In genomic region chr12:59075141-59075540, GRCh38 we compare ENCODE assay signal across 21 cellular contexts.
DNase-seq lines count a peak whose midpoint lies in the region; ATAC-seq and TF ChIP-seq lines count a peak whose summit lies in the region.
"Had no signal": no experiment of that assay in that cellular context is flagged by ENCODE, and none has a peak within 500 bp of the region (broad histone marks: within the 10 kb centered on the region; RNA-seq: fewer than 3 reads in every experiment).

No MANE protein-coding gene starts in this region.

- no peaks in the 10 kb centered on the region for H3K27me3 Mint-ChIP-seq in endodermal cell (ENCODE audit: insufficient read depth)
- peaks cover 0 to 1% of the 10 kb centered on the region in 2 donors for H3K27me3 Mint-ChIP-seq in CD4-positive, alpha-beta memory T cell
- H3K27me3 Mint-ChIP-seq: CD4-positive, CD25-positive, alpha-beta regulatory T cell had no signal

- H3K14ac ChIP-seq in mesenchymal stem cell (ENCODE audit: low read length in 2 of 2) = no peak overlapping the region

- intact Hi-C loops in CD4-positive, alpha-beta memory T cell (cut with micrococcal nuclease) = no loop called here
- intact Hi-C loops in uterus (cut with DNase I; ENCODE audit: low total_unique reads) = no loop called here

- POLR2A ChIA-PET in CD4-positive, alpha-beta memory T cell (lab: Charles Lee; ENCODE audit: partially characterized antibody) = no interaction called here

- H2AK5ac ChIP-seq in mesenchymal stem cell (ENCODE audit: low read length, severe bottlenecking) = peak overlapping the region; percentile 21

- H3K27ac ChIP-seq in SJCRH30 (peak overlapping the region; percentile 44), endodermal cell (ENCODE audit: low read depth, low read length) (no peak overlapping the region), mesenchymal stem cell (ENCODE audit: low read length, poor library complexity, severe bottlenecking) (no peak overlapping the region), uterus (no peak overlapping the region)
- H3K27ac ChIP-seq in CD4-positive, alpha-beta memory T cell (ENCODE audit: low read depth, low read length) = no peak overlapping the region
- H3K27ac ChIP-seq: PC-9 had no signal

- H3K4me2 ChIP-seq in mesenchymal stem cell (ENCODE audit: low read length, poor library complexity, severe bottlenecking) = no peak overlapping the region
- H3K4me2 ChIP-seq: PC-9, SK-N-SH had no signal

- H4K91ac ChIP-seq in mesenchymal stem cell (ENCODE audit: low read length) = no peak overlapping the region

- peak overlapping the region; percentile 63 for H3K27ac Mint-ChIP-seq in endodermal cell
- H3K27ac Mint-ChIP-seq in CD4-positive, alpha-beta memory T cell = no peak overlapping the region
- H3K27ac Mint-ChIP-seq: CD4-positive, CD25-positive, alpha-beta regulatory T cell had no signal

- no peaks in the 10 kb centered on the region for H3K36me3 Mint-ChIP-seq in endodermal cell (ENCODE audit: low read depth)
- no peaks in the 10 kb centered on the region for H3K36me3 Mint-ChIP-seq in CD4-positive, alpha-beta memory T cell
- H3K36me3 Mint-ChIP-seq: CD4-positive, CD25-positive, alpha-beta regulatory T cell had no signal

- DNase-seq in SJCRH30 (peak; percentile 22 to 72), endodermal cell (no peak), mesenchymal stem cell (no peak), pulmonary artery endothelial cell (ENCODE audit: low read depth, low spot score) (peak; percentile 64), uterus (no peak)
- DNase-seq in CD4-positive, alpha-beta memory T cell = no peak
- DNase-seq: Caco-2; CD4-positive, CD25-positive, alpha-beta regulatory T cell; GOT3; HCEC 1CT; MM.1S; NCI-H1048; NCI-H1436; NCI-H1930; NCI-H510A; NCI-H748 treated with DMSO at 0.1 percent for 48 hours; PC-9; RPMI8226; SHP77 treated with DMSO at 0.1 percent for 48 hours; SK-N-SH had no signal

- H3K4me3 Mint-ChIP-seq in endodermal cell = no peak overlapping the region
- H3K4me3 Mint-ChIP-seq in CD4-positive, alpha-beta memory T cell = no peak overlapping the region
- H3K4me3 Mint-ChIP-seq: CD4-positive, CD25-positive, alpha-beta regulatory T cell had no signal

- TF ChIP-seq POLR2A in uterus (IDR thresholded peaks at IDR 0.05) = no peak

- no peak overlapping the region for H2BK5ac ChIP-seq in mesenchymal stem cell (ENCODE audit: low read depth, low read length, poor library complexity, severe bottlenecking)

- no peak overlapping the region for H4K8ac ChIP-seq in mesenchymal stem cell (ENCODE audit: low read length)

- no peaks in the 10 kb centered on the region for H3K79me1 ChIP-seq in mesenchymal stem cell (replicated peaks; ENCODE audit: low read length, poor library complexity, severe bottlenecking)

- H2BK12ac ChIP-seq in mesenchymal stem cell (ENCODE audit: low read length in 2 of 2) = no peak overlapping the region

- H3K4ac ChIP-seq in mesenchymal stem cell (ENCODE audit: low read depth in 1 of 2, low read length in 2 of 2) = no peak overlapping the region

- no peaks in the 10 kb centered on the region for H3K36me3 ChIP-seq in SJCRH30
- H3K36me3 ChIP-seq in endodermal cell (ENCODE audit: control insufficient read depth, insufficient read depth, low read length) = no peaks in the 10 kb centered on the region
- H3K36me3 ChIP-seq in mesenchymal stem cell (ENCODE audit: control insufficient read depth in 1 of 2, insufficient read depth in 2 of 2, low read depth in 1 of 2, low read length in 2 of 2) = no peaks in the 10 kb centered on the region
- H3K36me3 ChIP-seq in CD4-positive, alpha-beta memory T cell (ENCODE audit: insufficient read depth, low read length) = no peaks in the 10 kb centered on the region
- no peaks in the 10 kb centered on the region for H3K36me3 ChIP-seq in uterus

- H3K27me3 ChIP-seq in SJCRH30 (no peaks in the 10 kb centered on the region), endodermal cell (ENCODE audit: control insufficient read depth, insufficient read depth, low read length, poor library complexity, severe bottlenecking) (no peaks in the 10 kb centered on the region), mesenchymal stem cell (ENCODE audit: control insufficient read depth in 1 of 2, insufficient read depth in 1 of 2, low read length in 2 of 2) (no peaks in the 10 kb centered on the region), uterus (no peaks in the 10 kb centered on the region)
- H3K27me3 ChIP-seq in CD4-positive, alpha-beta memory T cell (ENCODE audit: insufficient read depth, low read length) = no peaks in the 10 kb centered on the region

- no peak overlapping the region for H3K23ac ChIP-seq in mesenchymal stem cell (ENCODE audit: low read length in 2 of 2)

- WGBS in endodermal cell (ENCODE audit: insufficient coverage in 1 of 2, insufficient read length in 1 of 2), 2 experiments = 64 to 83% methylated on average over 1 to 2 of the region's 3 CpGs
- 43% methylated on average over 2 of the region's 3 CpGs for WGBS in mesenchymal stem cell

- H3K9me3 Mint-ChIP-seq in endodermal cell = no peaks in the 10 kb centered on the region
- peaks cover 0 to 2% (median 0%) of the 10 kb centered on the region in 8 donors for H3K9me3 Mint-ChIP-seq in CD4-positive, alpha-beta memory T cell

- H3K4me1 ChIP-seq in SJCRH30 (peaks cover 69% of the 10 kb centered on the region), endodermal cell (ENCODE audit: control insufficient read depth, insufficient read depth, low read length) (peaks cover 26% of the 10 kb centered on the region), mesenchymal stem cell (ENCODE audit: control insufficient read depth, insufficient read depth, low read depth, low read length) (no peaks in the 10 kb centered on the region), uterus (no peaks in the 10 kb centered on the region)
- H3K4me1 ChIP-seq in CD4-positive, alpha-beta memory T cell (ENCODE audit: insufficient read depth, low read length) = no peaks in the 10 kb centered on the region
- H3K4me1 ChIP-seq: Caco-2 had no signal

- TF ChIP-seq CTCF in endodermal cell (conservative IDR thresholded peaks at IDR 0.05) = no peak
- TF ChIP-seq CTCF in uterus (IDR thresholded peaks at IDR 0.05) = no peak

- H3K9ac ChIP-seq in endodermal cell (ENCODE audit: extremely low read depth, low read length, poor library complexity, severe bottlenecking) = peak overlapping the region; percentile 1
- no peak overlapping the region for H3K9ac ChIP-seq in mesenchymal stem cell (ENCODE audit: low read length)
- H3K9ac ChIP-seq: SK-N-SH had no signal

- H2AFZ ChIP-seq in mesenchymal stem cell (ENCODE audit: low read depth, low read length) = peak overlapping the region; percentile 18
- H2AFZ ChIP-seq: PC-9 had no signal

- H3K9me3 ChIP-seq in SJCRH30 (replicated peaks) (no peaks in the 10 kb centered on the region), endodermal cell (ENCODE audit: control insufficient read depth, low read length) (no peaks in the 10 kb centered on the region), mesenchymal stem cell (ENCODE audit: control insufficient read depth, low read length) (no peaks in the 10 kb centered on the region), uterus (no peaks in the 10 kb centered on the region)
- H3K9me3 ChIP-seq in CD4-positive, alpha-beta memory T cell (ENCODE audit: control insufficient read depth in 1 of 2, low read length in 2 of 2) = no peaks in the 10 kb centered on the region
- H3K9me3 ChIP-seq: Caco-2, SK-N-SH had no signal

- no peak for ATAC-seq in GM21717 (IDR thresholded peaks at IDR 0.05; ENCODE audit: unreplicated experiment)

- H3K4me3 ChIP-seq in SJCRH30 (no peak overlapping the region), endodermal cell (ENCODE audit: low read length) (no peak overlapping the region), mesenchymal stem cell (ENCODE audit: insufficient read depth in 1 of 2, low read depth in 1 of 2, low read length in 2 of 2) (no peak overlapping the region), uterus (no peak overlapping the region)
- no peak overlapping the region for H3K4me3 ChIP-seq in CD4-positive, alpha-beta memory T cell (ENCODE audit: low read length in 2 of 2)
- H3K4me3 ChIP-seq: PC-9 had no signal

- no peak overlapping the region for H3K18ac ChIP-seq in mesenchymal stem cell (ENCODE audit: low read depth in 1 of 2, low read length in 2 of 2)

- H3K4me1 Mint-ChIP-seq in endodermal cell = peaks cover 59% of the 10 kb centered on the region
- no peaks in the 10 kb centered on the region for H3K4me1 Mint-ChIP-seq in CD4-positive, alpha-beta memory T cell
- H3K4me1 Mint-ChIP-seq: CD4-positive, CD25-positive, alpha-beta regulatory T cell had no signal

- CTCF ChIA-PET in CD4-positive, alpha-beta memory T cell (lab: Charles Lee; ENCODE audit: partially characterized antibody) = interaction anchor here (0.6 to 0.7 kb wide), 2 partner anchors 10 to 51 kb away, joined by 3 read pairs; no protein-coding TSS in a partner anchor

- no peak overlapping the region for H2BK120ac ChIP-seq in mesenchymal stem cell (ENCODE audit: low read depth, low read length)

- no peak overlapping the region for H2BK15ac ChIP-seq in mesenchymal stem cell (ENCODE audit: low read depth, poor library complexity, severe bottlenecking)

Comparison
In these comparisons a context has a peak if more than half of its experiments do, and no peak if none do; other contexts are left out.
1. DNase-seq: peak in SJCRH30 (2 of 2) and pulmonary artery endothelial cell (single experiment); none in endodermal cell (single experiment), mesenchymal stem cell (single experiment), CD4-positive, alpha-beta memory T cell (0 of 5) and uterus (0 of 2).